Comparison of ENCODE assay signal across 22 cellular contexts in genomic region chr4:87461281-87461700, GRCh38. TPM values are rescaled to one million over a fixed set of nuclear protein-coding genes. Genes with fewer than 3 reads are reported as not detected.
DNase-seq lines count a peak whose midpoint lies in the region; ATAC-seq, FAIRE-seq and TF ChIP-seq lines count a peak whose summit lies in the region.
"Had no signal": no experiment of that assay in that cellular context is flagged by ENCODE, and none has a peak within 500 bp of the region (broad histone marks: within the 10 kb centered on the region; RNA-seq: fewer than 3 reads in every experiment).

No MANE protein-coding gene starts in this region.

- H3K4me2 ChIP-seq in GM23338 (peak overlapping the region; percentile 16; the same call in 1 of the 2 replicates), Karpas-422 (ENCODE audit: low read depth, low read length, poor library complexity, severe bottlenecking) (no peak overlapping the region)
- H3K4me2 ChIP-seq: PC-9 had no signal

- FAIRE-seq in pancreas (lab: Jason Lieb, UNC) = no peak
- FAIRE-seq: D721Med, keratinocyte had no signal

- intact Hi-C loops in pancreas (cut with DNase I) = loop anchor here in 1 of 3 donors (5.0 to 10.0 kb wide), 2 partner anchors 99 to 196 kb away; no protein-coding TSS in a partner anchor

- DNase-seq in GM23338 (ENCODE audit: low spot score) (no peak), Karpas-422 (peak; percentile 51), endodermal cell (no peak), pancreas (no peak), medulla oblongata (ENCODE audit: extremely low spot score) (no peak), iPS-NIHi11 (ENCODE audit: low spot score) (no peak), activated gamma-delta T cell treated with Interleukin-2 at 50 U/mL for 16 hours (no peak)
- DNase-seq: activated CD4-positive, alpha-beta T cell treated with anti-CD3 and anti-CD28 coated beads for 48 hours; activated CD8-positive, alpha-beta memory T cell treated with anti-CD3 and anti-CD28 coated beads, Interleukin-2, amount 50 U/mL, for 4 hours; activated naive CD4-positive, alpha-beta T cell treated with anti-CD3 and anti-CD28 coated beads, Interleukin-2, amount 10 ng/mL, durations not matched to agents 7 days and 5 days; dorsolateral prefrontal cortex; esophagus squamous epithelium; HFFc6; KBM-7; NCI-H1092; NCI-H774; stimulated activated CD4-positive, alpha-beta T cell treated with anti-CD3 and anti-CD28 coated beads, Interleukin-12 subunit alpha, Interleukin-12 subunit beta, amount 100 ng/mL, for 4 hours had no signal

- H3K4me1 Mint-ChIP-seq in GM23338 = peaks cover 9% of the 10 kb centered on the region; the same call in 2 of the 3 replicates
- peaks cover 25% of the 10 kb centered on the region for H3K4me1 Mint-ChIP-seq in endodermal cell
- H3K4me1 Mint-ChIP-seq: activated naive CD4-positive, alpha-beta T cell treated with anti-CD3 and anti-CD28 coated beads, Interleukin-2, amount 10 ng/mL, durations not matched to agents 7 days and 5 days; mesothelial cell of epicardium had no signal

- H3K4me3 Mint-ChIP-seq in GM23338 (no peak overlapping the region), endodermal cell (no peak overlapping the region)
- H3K4me3 Mint-ChIP-seq: activated naive CD4-positive, alpha-beta T cell treated with anti-CD3 and anti-CD28 coated beads, Interleukin-2, amount 10 ng/mL, durations not matched to agents 7 days and 5 days; HFFc6; mesothelial cell of epicardium had no signal

- no peak for ATAC-seq in GM23338
- peak; percentile 70 to 92 (median 82) for ATAC-seq in pancreas

- H3K79me2 ChIP-seq in GM23338 (replicated peaks; ENCODE audit: insufficient read depth) = no peaks in the 10 kb centered on the region
- H3K79me2 ChIP-seq in Karpas-422 (ENCODE audit: low read length) = no peaks in the 10 kb centered on the region

- no peaks in the 10 kb centered on the region for H3K27me3 ChIP-seq in GM23338 (ENCODE audit: insufficient read depth)
- no peaks in the 10 kb centered on the region for H3K27me3 ChIP-seq in Karpas-422 (ENCODE audit: low read length)
- no peaks in the 10 kb centered on the region for H3K27me3 ChIP-seq in endodermal cell (ENCODE audit: control insufficient read depth, insufficient read depth, low read length, poor library complexity, severe bottlenecking)
- no peaks in the 10 kb centered on the region for H3K27me3 ChIP-seq in pancreas
- H3K27me3 ChIP-seq: dorsolateral prefrontal cortex, esophagus squamous epithelium had no signal

- H3K27ac ChIP-seq in GM23338 (ENCODE audit: low read depth) = no peak overlapping the region
- no peak overlapping the region for H3K27ac ChIP-seq in Karpas-422 (ENCODE audit: low read length)
- H3K27ac ChIP-seq in endodermal cell (ENCODE audit: low read depth, low read length) = no peak overlapping the region
- H3K27ac ChIP-seq in pancreas = peak overlapping the region in 1 of 4 donors; percentile 1
- H3K27ac ChIP-seq: dorsolateral prefrontal cortex, esophagus squamous epithelium, PC-9, thoracic aorta had no signal

- H3K4me1 ChIP-seq in GM23338 (ENCODE audit: insufficient read depth) (peaks cover 13% of the 10 kb centered on the region), Karpas-422 (ENCODE audit: low read length) (peaks cover 13% of the 10 kb centered on the region), endodermal cell (ENCODE audit: control insufficient read depth, insufficient read depth, low read length) (no peaks in the 10 kb centered on the region), pancreas (peaks cover 5 to 6% (median 6%) of the 10 kb centered on the region in 3 donors)

- H3K36me3 Mint-ChIP-seq in GM23338 (ENCODE audit: low read depth) = peaks cover 21% of the 10 kb centered on the region
- peaks cover 20% of the 10 kb centered on the region for H3K36me3 Mint-ChIP-seq in endodermal cell (ENCODE audit: low read depth)

- H4K20me1 ChIP-seq in GM23338 (replicated peaks; ENCODE audit: insufficient read depth) (no peaks in the 10 kb centered on the region), Karpas-422 (ENCODE audit: insufficient read depth, low read depth, low read length) (no peaks in the 10 kb centered on the region)

- H3K36me3 ChIP-seq in GM23338 (ENCODE audit: insufficient read depth) = 0 out of 2 replicates have a peak, but pooled peaks cover 6% of the 10 kb centered on the region
- peaks cover 18% of the 10 kb centered on the region; the same call in 1 of the 2 replicates for H3K36me3 ChIP-seq in Karpas-422 (ENCODE audit: insufficient read depth, low read length)
- peaks cover 16% of the 10 kb centered on the region for H3K36me3 ChIP-seq in endodermal cell (ENCODE audit: control insufficient read depth, insufficient read depth, low read length)
- peaks cover 0 to 11% (median 0%) of the 10 kb centered on the region in 3 donors for H3K36me3 ChIP-seq in pancreas

- TF ChIP-seq CTCF in GM23338 (conservative IDR thresholded peaks at IDR 0.05; ENCODE audit: low read depth in 2 of 2) (no peak), endodermal cell (conservative IDR thresholded peaks at IDR 0.05) (no peak), pancreas (IDR thresholded peaks at IDR 0.05) (no peak)

- no peak overlapping the region for H3K9ac ChIP-seq in Karpas-422 (ENCODE audit: low read length)
- no peak overlapping the region for H3K9ac ChIP-seq in endodermal cell (ENCODE audit: extremely low read depth, low read length, poor library complexity, severe bottlenecking)

- no peaks in the 10 kb centered on the region for H3K9me3 ChIP-seq in Karpas-422 (ENCODE audit: low read length)
- H3K9me3 ChIP-seq in endodermal cell (ENCODE audit: control insufficient read depth, low read length) = peaks cover 7% of the 10 kb centered on the region
- no peaks in the 10 kb centered on the region for H3K9me3 ChIP-seq in pancreas
- H3K9me3 ChIP-seq: esophagus squamous epithelium, thoracic aorta had no signal

- no peaks in the 10 kb centered on the region for H3K9me3 Mint-ChIP-seq in GM23338
- peaks cover 8% of the 10 kb centered on the region for H3K9me3 Mint-ChIP-seq in endodermal cell
- H3K9me3 Mint-ChIP-seq: activated naive CD4-positive, alpha-beta T cell treated with anti-CD3 and anti-CD28 coated beads, Interleukin-2, amount 10 ng/mL, durations not matched to agents 7 days and 5 days; HFFc6 had no signal

- H3K9me2 ChIP-seq in GM23338 (ENCODE audit: insufficient read depth) (no peaks in the 10 kb centered on the region), Karpas-422 (replicated peaks; ENCODE audit: insufficient read depth, low read length) (no peaks in the 10 kb centered on the region)

- no peaks in the 10 kb centered on the region for H3K27me3 Mint-ChIP-seq in GM23338 (ENCODE audit: insufficient read depth, low read depth, poor library complexity)
- no peaks in the 10 kb centered on the region for H3K27me3 Mint-ChIP-seq in endodermal cell (ENCODE audit: insufficient read depth)
- H3K27me3 Mint-ChIP-seq: activated naive CD4-positive, alpha-beta T cell treated with anti-CD3 and anti-CD28 coated beads, Interleukin-2, amount 10 ng/mL, durations not matched to agents 7 days and 5 days had no signal

- H3K27ac Mint-ChIP-seq in GM23338 (no peak overlapping the region), endodermal cell (no peak overlapping the region)
- H3K27ac Mint-ChIP-seq: activated naive CD4-positive, alpha-beta T cell treated with anti-CD3 and anti-CD28 coated beads, Interleukin-2, amount 10 ng/mL, durations not matched to agents 7 days and 5 days; HFFc6; mesothelial cell of epicardium had no signal

- H3F3A ChIP-seq in GM23338 (replicated peaks; ENCODE audit: low read depth) = no peaks in the 10 kb centered on the region

- no peak overlapping the region for H3K4me3 ChIP-seq in GM23338
- H3K4me3 ChIP-seq in Karpas-422 (ENCODE audit: low read length) = no peak overlapping the region
- H3K4me3 ChIP-seq in endodermal cell (ENCODE audit: low read length) = peak overlapping the region; percentile 3
- H3K4me3 ChIP-seq in pancreas = no peak overlapping the region
- H3K4me3 ChIP-seq: dorsolateral prefrontal cortex, esophagus squamous epithelium, PC-9, thoracic aorta had no signal

- H2AFZ ChIP-seq in GM23338 (no peak overlapping the region), Karpas-422 (ENCODE audit: low read length) (no peak overlapping the region)
- H2AFZ ChIP-seq: PC-9 had no signal

TF ChIP-seq in GM23338, 12 proteins besides CTCF, POLR2A, EP300 and RAD21 (continues in another document):
- no peak for TF ChIP-seq JUNB (IDR thresholded peaks at IDR 0.05; ENCODE audit: unreplicated experiment)
- TF ChIP-seq POLR2AphosphoS5 (IDR thresholded peaks at IDR 0.05; ENCODE audit: low read depth) = no peak

RNA-seq across cellular contexts. Expression of gene NUDT9, which starts 38.9 kb away (rescaled TPM):
- total RNA-seq in GM23338 (2014; rRNA removed; shearing (Covaris generic)) = 13.6 and 22.9 TPM in 2 replicates
- polyA plus RNA-seq in GM23338 (2016; fragmentation: Nextera tagmentation; extraction: Ambion mirVana) (35.2 and 43.4 TPM in 2 replicates), pancreas (10 to 100 TPM; 45.4 to 64.4 TPM)
- 17.6 and 18.5 TPM in 2 replicates for total RNA-seq in Karpas-422 (2014; rRNA removed; shearing (Covaris generic); ENCODE audit: low replicate concordance)
- total RNA-seq in endodermal cell (10 to 100 TPM; 23.2 to 28.6 TPM), pancreas (10 to 100 TPM; 22.1 to 34.0 (median 28.1) TPM)
- polyA plus RNA-seq in endodermal cell (2013, experiment 1 of 2) = 24.5 TPM
- polyA plus RNA-seq in endodermal cell (2013, experiment 2 of 2) = 21.6 TPM
